Comparison of ENCODE assay signal across 17 cellular contexts in the genomic region with DNA sequence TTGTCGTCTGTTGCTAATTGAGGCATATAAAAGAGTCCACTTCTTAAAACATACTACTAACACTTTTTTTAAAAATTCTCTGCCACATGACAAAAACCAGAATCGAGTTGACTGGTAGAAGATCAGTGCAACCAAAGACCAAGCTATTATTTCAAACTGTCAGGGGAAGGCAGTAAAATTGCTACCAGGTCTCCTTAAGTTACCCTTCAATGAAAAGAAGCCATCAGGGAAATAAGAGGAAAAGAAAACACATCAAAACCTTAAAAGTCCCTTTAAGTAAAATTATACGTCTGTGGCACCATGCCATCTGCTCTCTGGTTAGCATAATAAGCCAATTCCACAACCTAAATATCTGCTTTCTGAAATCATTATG. TPM values are rescaled to one million over a fixed set of nuclear protein-coding genes. Genes with fewer than 3 reads are reported as not detected.
A peak's percentile ranks its signal among the peaks of the same experiment; 100 is the strongest.
DNase-seq lines count a peak whose midpoint lies in the region; ATAC-seq and TF ChIP-seq lines count a peak whose summit lies in the region.
"Had no signal": no experiment of that assay in that cellular context is flagged by ENCODE, and none has a peak within 500 bp of the region (broad histone marks: within the 10 kb centered on the region; RNA-seq: fewer than 3 reads in every experiment).

No MANE protein-coding gene starts in this region.

- no peaks in the 10 kb centered on the region for H3K9me3 Mint-ChIP-seq in neural progenitor cell

- H3K4me1 Mint-ChIP-seq in neural progenitor cell = peaks cover 84% of the 10 kb centered on the region
- H3K4me1 Mint-ChIP-seq: T-helper 17 cell had no signal

- H3K4me3 Mint-ChIP-seq in neural progenitor cell = peak overlapping the region; percentile 51
- H3K4me3 Mint-ChIP-seq: activated T-cell treated with anti-CD3 and anti-CD28 coated beads, Interleukin-2, amount 50 U/mL, for 4 hours; T-helper 17 cell had no signal

- no peaks in the 10 kb centered on the region for H3K36me3 Mint-ChIP-seq in neural progenitor cell

- H3K4me3 ChIP-seq in endocrine pancreas (ENCODE audit: control insufficient read depth, insufficient read depth, low read length) (peak overlapping the region; percentile 70), neural progenitor cell (peak overlapping the region; percentile 69)

- peak overlapping the region; percentile 23; the same call in 1 of the 2 replicates for H3K9ac ChIP-seq in ES-I3 (ENCODE audit: low read depth, low read length)
- no peak overlapping the region for H3K9ac ChIP-seq in endocrine pancreas (ENCODE audit: control insufficient read depth, insufficient read depth, low read length)
- H3K9ac ChIP-seq in neural progenitor cell = no peak overlapping the region

- H3K9me3 ChIP-seq in ES-I3 (ENCODE audit: control insufficient read depth, insufficient read depth, low read length) (peaks cover 8% of the 10 kb centered on the region), endocrine pancreas (ENCODE audit: control insufficient read depth, low read length) (no peaks in the 10 kb centered on the region), neural progenitor cell (ENCODE audit: low read depth) (no peaks in the 10 kb centered on the region)

- H4K20me1 ChIP-seq in neural progenitor cell (ENCODE audit: low read depth) = peaks cover 100% of the 10 kb centered on the region

- peaks cover 100% of the 10 kb centered on the region for H3K79me2 ChIP-seq in neural progenitor cell (ENCODE audit: low read depth)

- H3K27ac Mint-ChIP-seq in neural progenitor cell = peak overlapping the region; percentile 28
- H3K27ac Mint-ChIP-seq: T-helper 17 cell had no signal

- no peaks in the 10 kb centered on the region for H3K27me3 ChIP-seq in endocrine pancreas (ENCODE audit: control insufficient read depth, insufficient read depth, low read length)
- H3K27me3 ChIP-seq in neural progenitor cell = no peaks in the 10 kb centered on the region

- H3K36me3 ChIP-seq in ES-I3 (ENCODE audit: insufficient read depth, low read length) (no peaks in the 10 kb centered on the region), endocrine pancreas (ENCODE audit: control insufficient read depth, insufficient read depth, low read length) (no peaks in the 10 kb centered on the region), neural progenitor cell (no peaks in the 10 kb centered on the region)

- no peaks in the 10 kb centered on the region for H3K27me3 Mint-ChIP-seq in neural progenitor cell (ENCODE audit: insufficient read depth, low read depth)

- H2AFZ ChIP-seq in neural progenitor cell (replicated peaks) = no peak overlapping the region

- H3K4me2 ChIP-seq in neural progenitor cell = peak overlapping the region; percentile 98

- H3F3A ChIP-seq in neural progenitor cell (ENCODE audit: low read depth) = peaks cover 77% of the 10 kb centered on the region

- ATAC-seq in GM21447 (IDR thresholded peaks at IDR 0.05; ENCODE audit: unreplicated experiment) = no peak
- ATAC-seq: activated T-cell treated with anti-CD3 and anti-CD28 coated beads, Interleukin-2, amount 50 U/mL, for 4 hours; HCT116; T-helper 17 cell had no signal

- no peak overlapping the region for H3K27ac ChIP-seq in neural progenitor cell

- TF ChIP-seq CTCF in neural progenitor cell (IDR thresholded peaks at IDR 0.05) = no peak

- DNase-seq in NCI-H1436 (lab: John Stamatoyannopoulos, UW) = peak; percentile 39
- no peak for DNase-seq in neural progenitor cell (ENCODE audit: low spot score)
- DNase-seq in AG08395 (ENCODE audit: low spot score) = no peak
- DNase-seq in GM19238 (ENCODE audit: insufficient read length, low spot score) = no peak
- DNase-seq in RPMI8226 = no peak
- DNase-seq: activated CD4-positive, alpha-beta T cell treated with anti-CD3 and anti-CD28 coated beads for 4 hours; activated T-cell treated with anti-CD3 and anti-CD28 coated beads, Interleukin-2, amount 50 U/mL, for 4 hours; DMS153; midbrain; NCI-H446 treated with DMSO at 0.1 percent for 48 hours; stimulated activated CD4-positive, alpha-beta T cell treated with anti-CD3 and anti-CD28 coated beads, Interleukin-2, amount 100 ng/mL, for 24 hours; T-helper 17 cell; trophoblast cell had no signal

- H3K4me1 ChIP-seq in ES-I3 (ENCODE audit: insufficient read depth, low read length) = peaks cover 70% of the 10 kb centered on the region
- H3K4me1 ChIP-seq in endocrine pancreas (ENCODE audit: control insufficient read depth, insufficient read depth, low read length) = peaks cover 39% of the 10 kb centered on the region
- peaks cover 96% of the 10 kb centered on the region for H3K4me1 ChIP-seq in neural progenitor cell

RNA-seq across cellular contexts. Expression of a gene that starts 9.6 kb away (rescaled TPM):
- 168 and 213 TPM in 2 replicates for total RNA-seq in neural progenitor cell (ENCODE audit: low replicate concordance)
